Comparison of ENCODE assay signal across 20 cellular contexts in the genomic region with DNA sequence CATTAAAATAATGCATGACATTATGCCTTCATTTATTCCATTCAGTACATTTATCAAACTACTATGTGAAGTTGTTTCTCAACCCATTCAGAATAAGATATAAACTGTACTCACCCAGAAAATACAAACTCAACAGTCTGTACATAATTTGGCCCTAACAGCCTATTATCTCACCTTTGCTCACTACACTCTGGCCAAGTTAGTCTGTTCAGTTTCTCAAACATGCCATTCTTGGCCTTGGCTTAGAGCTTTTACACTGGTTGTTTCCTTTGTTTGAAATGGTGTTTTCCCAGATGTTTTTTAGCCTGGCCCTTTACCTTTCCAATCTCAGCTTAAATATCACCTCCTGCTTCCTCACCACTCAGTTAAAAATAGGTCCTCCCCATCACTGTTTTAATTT. TPM values are rescaled to one million over a fixed set of nuclear protein-coding genes. Genes with fewer than 3 reads are reported as not detected.
DNase-seq lines count a peak whose midpoint lies in the region; ATAC-seq, FAIRE-seq and TF ChIP-seq lines count a peak whose summit lies in the region.
"Had no signal": no experiment of that assay in that cellular context is flagged by ENCODE, and none has a peak within 500 bp of the region (broad histone marks: within the 10 kb centered on the region; RNA-seq: fewer than 3 reads in every experiment).

No MANE protein-coding gene starts in this region.

- H3K27me3 Mint-ChIP-seq in T-helper 2 cell treated with Interferon-gamma antibody and Interleukin-4, amounts not matched to agents 5 μg/mL and 100 μg/mL, for 36 hours (ENCODE audit: low read depth) = peaks cover 3% of the 10 kb centered on the region
- H3K27me3 Mint-ChIP-seq in activated naive CD8-positive, alpha-beta T cell treated with anti-CD3 and anti-CD28 coated beads, Interleukin-2, amount 10 ng/mL, durations not matched to agents 7 days and 5 days = no peaks in the 10 kb centered on the region

- peaks cover 57% of the 10 kb centered on the region for H3K36me3 Mint-ChIP-seq in T-helper 2 cell treated with Interferon-gamma antibody and Interleukin-4, amounts not matched to agents 5 μg/mL and 100 μg/mL, for 36 hours (ENCODE audit: low read depth)
- H3K36me3 Mint-ChIP-seq in activated naive CD8-positive, alpha-beta T cell treated with anti-CD3 and anti-CD28 coated beads, Interleukin-2, amount 10 ng/mL, durations not matched to agents 7 days and 5 days = peaks cover 28% of the 10 kb centered on the region

- H3K27ac Mint-ChIP-seq in T-helper 2 cell treated with Interferon-gamma antibody and Interleukin-4, amounts not matched to agents 5 μg/mL and 100 μg/mL, for 36 hours = peak overlapping the region; percentile 92
- peak overlapping the region; percentile 82 for H3K27ac Mint-ChIP-seq in activated naive CD8-positive, alpha-beta T cell treated with anti-CD3 and anti-CD28 coated beads, Interleukin-2, amount 10 ng/mL, durations not matched to agents 7 days and 5 days
- H3K27ac Mint-ChIP-seq: nephron progenitor cell had no signal

- H3K4me3 Mint-ChIP-seq in T-helper 2 cell treated with Interferon-gamma antibody and Interleukin-4, amounts not matched to agents 5 μg/mL and 100 μg/mL, for 36 hours = peak overlapping the region; percentile 33
- H3K4me3 Mint-ChIP-seq in activated naive CD8-positive, alpha-beta T cell treated with anti-CD3 and anti-CD28 coated beads, Interleukin-2, amount 10 ng/mL, durations not matched to agents 7 days and 5 days = peak overlapping the region; percentile 52
- H3K4me3 Mint-ChIP-seq: nephron progenitor cell had no signal

- H3K36me3 ChIP-seq in OCI-LY1 (ENCODE audit: insufficient read depth, low read length) = peaks cover 7% of the 10 kb centered on the region; the same call in 1 of the 2 replicates
- no peaks in the 10 kb centered on the region for H3K36me3 ChIP-seq in neutrophil
- H3K36me3 ChIP-seq in small intestine (ENCODE audit: control insufficient read depth in 2 of 2, insufficient read depth in 2 of 2, low read length in 2 of 2) = no peaks in the 10 kb centered on the region
- H3K36me3 ChIP-seq: right atrium auricular region, thyroid gland had no signal

- FAIRE-seq in D721Med (lab: Jason Lieb, UNC) = no peak
- no peak for FAIRE-seq in small intestine (lab: Jason Lieb, UNC)
- FAIRE-seq: A204.1, colon had no signal

- H3K4me3 ChIP-seq in OCI-LY1 (ENCODE audit: low read depth, low read length, poor library complexity, severe bottlenecking) (no peak overlapping the region), neutrophil (ENCODE audit: low read depth in 1 of 2, low read length in 1 of 2) (no peak overlapping the region), small intestine (ENCODE audit: low read depth in 1 of 2, low read length in 2 of 2) (no peak overlapping the region)
- H3K4me3 ChIP-seq: lung, right atrium auricular region, thyroid gland had no signal

- H3K9ac ChIP-seq in OCI-LY1 (ENCODE audit: low read length) = no peak overlapping the region

- DNase-seq in T-helper 2 cell treated with Interferon-gamma antibody and Interleukin-4, amounts not matched to agents 5 μg/mL and 100 μg/mL, for 36 hours (ENCODE audit: low spot score) = no peak
- DNase-seq in T-helper 2 cell (no peak), D721Med (ENCODE audit: insufficient read length, low spot score) (no peak), small intestine (no peak)
- DNase-seq in activated naive CD8-positive, alpha-beta T cell treated with anti-CD3 and anti-CD28 coated beads, Interleukin-2, amount 10 ng/mL, durations not matched to agents 7 days and 5 days = no peak
- DNase-seq: anterior cingulate cortex; KG1; NCI-H1105; nephron progenitor cell; SIG-M5; stimulated activated CD4-positive, alpha-beta T cell treated with anti-CD3 and anti-CD28 coated beads, Interleukin-2, amount 100 ng/mL, for 24 hours; thyroid gland had no signal

- H3K4me1 ChIP-seq in OCI-LY1 (ENCODE audit: insufficient read depth, low read length, severe bottlenecking) = peaks cover 91% of the 10 kb centered on the region
- H3K4me1 ChIP-seq in neutrophil (ENCODE audit: control insufficient read depth in 1 of 2, insufficient read depth in 1 of 2, low read depth in 1 of 2, low read length in 1 of 2) = peaks cover 31 to 44% of the 10 kb centered on the region in 2 experiments
- peaks cover 0 to 10% of the 10 kb centered on the region in 2 donors for H3K4me1 ChIP-seq in small intestine (ENCODE audit: control insufficient read depth in 2 of 2, insufficient read depth in 1 of 2, low read depth in 1 of 2, low read length in 1 of 2)

- H3F3A ChIP-seq in OCI-LY1 (ENCODE audit: insufficient read depth, low read length) = peaks cover 12% of the 10 kb centered on the region

- H3K4me2 ChIP-seq in OCI-LY1 (ENCODE audit: low read length) = no peak overlapping the region

- H4K20me1 ChIP-seq in OCI-LY1 (ENCODE audit: insufficient read depth, low read length) = no peaks in the 10 kb centered on the region

- POLR2A ChIA-PET in activated naive CD8-positive, alpha-beta T cell treated with anti-CD3 and anti-CD28 coated beads, Interleukin-2, amount 10 ng/mL, durations not matched to agents 7 days and 5 days (lab: Charles Lee) = interaction anchor here (2.5 to 7.1 kb wide), 2 partner anchors 8 to 12 kb away, joined by 11 to 116 read pairs; a partner anchor contains a TSS

- H3K9me2 ChIP-seq in OCI-LY1 (ENCODE audit: low read depth, low read length) = no peaks in the 10 kb centered on the region

- H3K9me3 ChIP-seq in OCI-LY1 (ENCODE audit: low read length) = no peaks in the 10 kb centered on the region
- no peaks in the 10 kb centered on the region for H3K9me3 ChIP-seq in neutrophil
- no peaks in the 10 kb centered on the region for H3K9me3 ChIP-seq in small intestine (ENCODE audit: control insufficient read depth, low read depth)
- H3K9me3 ChIP-seq: right atrium auricular region, thyroid gland had no signal

- H3K27ac ChIP-seq in OCI-LY1 (ENCODE audit: low read depth, low read length, poor library complexity, severe bottlenecking) (peak overlapping the region; percentile 52), neutrophil (peak overlapping the region; percentile 67), small intestine (ENCODE audit: low read depth in 1 of 2, low read length in 1 of 2) (peak overlapping the region in 1 of 2 donors; percentile 38)
- H3K27ac ChIP-seq: HL-60, right atrium auricular region, thyroid gland had no signal

- H3K27me3 ChIP-seq in OCI-LY1 (ENCODE audit: insufficient read depth, low read length) (no peaks in the 10 kb centered on the region), neutrophil (no peaks in the 10 kb centered on the region), small intestine (ENCODE audit: control insufficient read depth in 2 of 2, insufficient read depth in 2 of 2, low read length in 2 of 2) (no peaks in the 10 kb centered on the region)
- H3K27me3 ChIP-seq: right atrium auricular region, thyroid gland had no signal

- no peak for ATAC-seq in activated naive CD8-positive, alpha-beta T cell treated with anti-CD3 and anti-CD28 coated beads, Interleukin-2, amount 10 ng/mL, durations not matched to agents 7 days and 5 days (ENCODE audit: low read depth)
- no peak for ATAC-seq in activated CD4-positive, CD25-positive, alpha-beta regulatory T cell treated with anti-CD3 and anti-CD28 coated beads, Interleukin-2, amount 50 U/mL, for 24 hours

- H3K9me3 Mint-ChIP-seq in T-helper 2 cell treated with Interferon-gamma antibody and Interleukin-4, amounts not matched to agents 5 μg/mL and 100 μg/mL, for 36 hours = peaks cover 6% of the 10 kb centered on the region
- H3K9me3 Mint-ChIP-seq in activated naive CD8-positive, alpha-beta T cell treated with anti-CD3 and anti-CD28 coated beads, Interleukin-2, amount 10 ng/mL, durations not matched to agents 7 days and 5 days = no peaks in the 10 kb centered on the region

- peaks cover 68% of the 10 kb centered on the region for H3K4me1 Mint-ChIP-seq in T-helper 2 cell treated with Interferon-gamma antibody and Interleukin-4, amounts not matched to agents 5 μg/mL and 100 μg/mL, for 36 hours (ENCODE audit: low read depth)
- peaks cover 68% of the 10 kb centered on the region for H3K4me1 Mint-ChIP-seq in activated naive CD8-positive, alpha-beta T cell treated with anti-CD3 and anti-CD28 coated beads, Interleukin-2, amount 10 ng/mL, durations not matched to agents 7 days and 5 days

- no peak overlapping the region for H2AFZ ChIP-seq in OCI-LY1 (ENCODE audit: low read length)

- TF ChIP-seq CTCF in OCI-LY1 (IDR thresholded peaks at IDR 0.05; ENCODE audit: low read length) (no peak), neutrophil (IDR thresholded peaks at IDR 0.05) (no peak), D721Med (IDR thresholded peaks at IDR 0.05; ENCODE audit: insufficient read depth, missing control alignments) (no peak)

- H3K79me2 ChIP-seq in OCI-LY1 (ENCODE audit: insufficient read depth, low read length) = peaks cover 86% of the 10 kb centered on the region

RNA-seq across cellular contexts. Expression of a gene that starts 13.6 kb away (rescaled TPM):
- 100 to 1,000 TPM; 193 to 199 TPM for total RNA-seq in activated naive CD8-positive, alpha-beta T cell treated with anti-CD3 and anti-CD28 coated beads, Interleukin-2, amount 10 ng/mL, durations not matched to agents 7 days and 5 days
- polyA plus RNA-seq in small intestine = 10 to 100 TPM; 36.0 to 60.3 (median 58.6) TPM
